In genomic region chr5:131635755-131636479, GRCh38 we compare ENCODE assay signal across 8 cellular contexts. TPM values are rescaled to one million over a fixed set of nuclear protein-coding genes. Genes with fewer than 3 reads are reported as not detected.
A peak's percentile ranks its signal among the peaks of the same experiment; 100 is the strongest.
DNase-seq lines count a peak whose midpoint lies in the region; ATAC-seq and TF ChIP-seq lines count a peak whose summit lies in the region.

No MANE protein-coding gene starts in this region.

- POLR2A ChIA-PET in CD8-positive, alpha-beta T cell (lab: Charles Lee), result interaction anchor here (0.6 to 1.5 kb wide), 10 partner anchors 9 to 464 kb away, joined by 3 to 15 read pairs (median 4); partner anchors contain the start of genes ACSL6 and FNIP1
- POLR2A ChIA-PET in activated CD8-positive, alpha-beta T cell treated with anti-CD3 and anti-CD28 coated beads for 36 hours (lab: Charles Lee), result interaction anchor here (0.9 to 1.4 kb wide), 2 partner anchors 45 to 161 kb away, joined by 3 to 9 read pairs; partner anchors contain the start of gene FNIP1

- no CpG with 5 or more reads among the region's 16 CpGs for WGBS in trophoblast cell (ENCODE audit: extremely low coverage, insufficient coverage, insufficient read length)

- H2BK5ac ChIP-seq in trophoblast cell (ENCODE audit: low read depth, low read length, poor library complexity), result peak overlapping the region; percentile 79

- H3K4me3 Mint-ChIP-seq in CD8-positive, alpha-beta T cell, result peak overlapping the region; percentile 96
- peak overlapping the region; percentile 95 for H3K4me3 Mint-ChIP-seq in activated CD8-positive, alpha-beta T cell treated with anti-CD3 and anti-CD28 coated beads for 36 hours

- no peaks in the 10 kb centered on the region for H3K27me3 ChIP-seq in CD8-positive, alpha-beta T cell (ENCODE audit: insufficient read depth, low read length)
- H3K27me3 ChIP-seq in trophoblast cell (ENCODE audit: insufficient read depth, low read length), result no peaks in the 10 kb centered on the region

- H3K27me3 Mint-ChIP-seq in CD8-positive, alpha-beta T cell (ENCODE audit: low read depth), result no peaks in the 10 kb centered on the region
- no peaks in the 10 kb centered on the region for H3K27me3 Mint-ChIP-seq in activated CD8-positive, alpha-beta T cell treated with anti-CD3 and anti-CD28 coated beads for 36 hours

- peak overlapping the region; percentile 83 for H3K4me3 ChIP-seq in CD8-positive, alpha-beta T cell (ENCODE audit: low read depth, low read length)
- peak overlapping the region; percentile 66 for H3K4me3 ChIP-seq in trophoblast cell (ENCODE audit: low read depth, low read length)

- H3K9me3 ChIP-seq in CD8-positive, alpha-beta T cell (ENCODE audit: low read length), result no peaks in the 10 kb centered on the region
- no peaks in the 10 kb centered on the region for H3K9me3 ChIP-seq in trophoblast cell (ENCODE audit: insufficient read depth, low read depth, low read length)

- CTCF ChIA-PET in CD8-positive, alpha-beta T cell (lab: Charles Lee), result interaction anchor here (0.6 kb wide), 1 partner anchor 47 kb away, joined by 3 read pairs; no protein-coding TSS in a partner anchor
- CTCF ChIA-PET in activated CD8-positive, alpha-beta T cell treated with anti-CD3 and anti-CD28 coated beads for 36 hours (lab: Charles Lee), result interaction anchor here (1.1 kb wide), 2 partner anchors 46 to 161 kb away, joined by 3 to 6 read pairs; partner anchors contain the start of gene FNIP1

- no peak overlapping the region for H2BK12ac ChIP-seq in trophoblast cell (ENCODE audit: low read length)

- peak overlapping the region; percentile 89 for H4K8ac ChIP-seq in trophoblast cell (ENCODE audit: low read depth, low read length)

- peak overlapping the region; percentile 94 for H3K4me2 ChIP-seq in trophoblast cell (ENCODE audit: low read length)

- H4K12ac ChIP-seq in trophoblast cell (ENCODE audit: low read depth, low read length), result peak overlapping the region; percentile 71

- H3K27ac Mint-ChIP-seq in CD8-positive, alpha-beta T cell, result peak overlapping the region; percentile 99
- peak overlapping the region; percentile 89 for H3K27ac Mint-ChIP-seq in activated CD8-positive, alpha-beta T cell treated with anti-CD3 and anti-CD28 coated beads for 36 hours

- H3K4me1 ChIP-seq in CD8-positive, alpha-beta T cell (ENCODE audit: insufficient read depth, low read length), result peaks cover 61% of the 10 kb centered on the region
- no peaks in the 10 kb centered on the region for H3K4me1 ChIP-seq in trophoblast cell (ENCODE audit: control insufficient read depth in 1 of 2, insufficient read depth in 2 of 2, low read length in 2 of 2)

- peak overlapping the region; percentile 76 for H2BK120ac ChIP-seq in trophoblast cell (ENCODE audit: insufficient read depth, low read length, poor library complexity)

- peak overlapping the region; percentile 80 for H3K4ac ChIP-seq in trophoblast cell (ENCODE audit: low read depth, low read length)

- H3K27ac ChIP-seq in CD8-positive, alpha-beta T cell (ENCODE audit: low read depth, low read length), result peak overlapping the region; percentile 98
- H3K27ac ChIP-seq in trophoblast cell (ENCODE audit: low read depth, low read length), result peak overlapping the region; percentile 97

- no peaks in the 10 kb centered on the region for H3K36me3 ChIP-seq in CD8-positive, alpha-beta T cell (ENCODE audit: insufficient read depth, low read length)
- H3K36me3 ChIP-seq in trophoblast cell (ENCODE audit: control insufficient read depth in 1 of 2, insufficient read depth in 2 of 2, low read length in 2 of 2), result no peaks in the 10 kb centered on the region

- H2AFZ ChIP-seq in trophoblast cell (ENCODE audit: insufficient read depth, low read length, poor library complexity), result peak overlapping the region; percentile 68

- H2AK5ac ChIP-seq in trophoblast cell (ENCODE audit: low read length), result peak overlapping the region; percentile 49

- no peak for TF ChIP-seq CTCF in CD8-positive, alpha-beta T cell (IDR thresholded peaks at IDR 0.05)
- no peak for TF ChIP-seq CTCF in activated CD8-positive, alpha-beta T cell treated with anti-CD3 and anti-CD28 coated beads for 36 hours (IDR thresholded peaks at IDR 0.05)

- peaks cover 40% of the 10 kb centered on the region for H3K4me1 Mint-ChIP-seq in CD8-positive, alpha-beta T cell (ENCODE audit: low read depth)
- peaks cover 22% of the 10 kb centered on the region for H3K4me1 Mint-ChIP-seq in activated CD8-positive, alpha-beta T cell treated with anti-CD3 and anti-CD28 coated beads for 36 hours (ENCODE audit: low read depth)

- peak overlapping the region; percentile 76 for H3K14ac ChIP-seq in trophoblast cell (ENCODE audit: low read length)

- peaks cover 11% of the 10 kb centered on the region for H3K79me2 ChIP-seq in trophoblast cell (ENCODE audit: control insufficient read depth, insufficient read depth, low read length, poor library complexity)

- peak; percentile 5 for ATAC-seq in CD8-positive, alpha-beta T cell
- ATAC-seq in HG03354 (IDR thresholded peaks at IDR 0.05; ENCODE audit: poor library complexity, severe bottlenecking, unreplicated experiment) (peak; percentile 0), HG03139 (IDR thresholded peaks at IDR 0.05; ENCODE audit: unreplicated experiment) (no peak), GM21737 (IDR thresholded peaks at IDR 0.05; ENCODE audit: unreplicated experiment) (no peak)
- no peak for ATAC-seq in activated CD8-positive, alpha-beta T cell treated with anti-CD3 and anti-CD28 coated beads for 36 hours

- H3K36me3 Mint-ChIP-seq in CD8-positive, alpha-beta T cell, result peaks cover 14% of the 10 kb centered on the region
- H3K36me3 Mint-ChIP-seq in activated CD8-positive, alpha-beta T cell treated with anti-CD3 and anti-CD28 coated beads for 36 hours (ENCODE audit: low read depth), result peaks cover 3% of the 10 kb centered on the region

- DNase-seq in CD8-positive, alpha-beta T cell, result no peak
- DNase-seq in activated CD8-positive, alpha-beta T cell treated with anti-CD3 and anti-CD28 coated beads for 36 hours, result peak; percentile 17
- DNase-seq in germinal center (ENCODE audit: low spot score) (peak; percentile 14), trophoblast cell (peak in 1 of 2 donors; percentile 90), KG1 (lab: John Stamatoyannopoulos, UW) (no peak)

- H3K79me1 ChIP-seq in trophoblast cell (ENCODE audit: low read length), result peaks cover 11% of the 10 kb centered on the region

- H3K23ac ChIP-seq in trophoblast cell (ENCODE audit: low read length), result no peak overlapping the region

- peak overlapping the region; percentile 72 for H3K18ac ChIP-seq in trophoblast cell (ENCODE audit: low read length)

- no peaks in the 10 kb centered on the region for H3K9me3 Mint-ChIP-seq in CD8-positive, alpha-beta T cell
- no peaks in the 10 kb centered on the region for H3K9me3 Mint-ChIP-seq in activated CD8-positive, alpha-beta T cell treated with anti-CD3 and anti-CD28 coated beads for 36 hours

- peak overlapping the region; percentile 46 for H3K9ac ChIP-seq in trophoblast cell (ENCODE audit: low read length)

- peak overlapping the region; percentile 72 for H4K91ac ChIP-seq in trophoblast cell (ENCODE audit: low read depth, low read length)

- intact Hi-C loops in CD8-positive, alpha-beta T cell (cut with DNase I, micrococcal nuclease), result loop anchor here (1.0 to 10.0 kb wide), 7 partner anchors 41 to 1419 kb away; partner anchors contain the start of genes FNIP1 (in 2 of the 2), HSPA4 (in 1 of the 2), IRF1 (in 1 of the 2) and KIF3A (in 1 of the 2)
- intact Hi-C loops in activated CD8-positive, alpha-beta T cell treated with anti-CD3 and anti-CD28 coated beads for 36 hours (cut with micrococcal nuclease), result loop anchor here (5.0 kb wide), 1 partner anchor 161 kb away; the partner anchor contains the start of gene FNIP1

RNA-seq across cellular contexts. Expression of gene RAPGEF6, which starts 0.9 kb away (rescaled TPM):
- 10 to 100 TPM; 64.3 to 71.7 TPM for total RNA-seq in CD8-positive, alpha-beta T cell
- total RNA-seq in activated CD8-positive, alpha-beta T cell treated with anti-CD3 and anti-CD28 coated beads for 36 hours, result 10 to 100 TPM; 27.0 to 34.1 TPM
- 5.7 and 5.9 TPM in 2 replicates for polyA plus RNA-seq in trophoblast cell (2013)

Comparison
In these comparisons a context has a peak if more than half of its experiments do, and no peak if none do; other contexts are left out.
1. ATAC-seq: peak in CD8-positive, alpha-beta T cell (single experiment) and HG03354 (single experiment); none in activated CD8-positive, alpha-beta T cell treated with anti-CD3 and anti-CD28 coated beads for 36 hours (single experiment), HG03139 (single experiment) and GM21737 (single experiment).
2. DNase-seq: peak in activated CD8-positive, alpha-beta T cell treated with anti-CD3 and anti-CD28 coated beads for 36 hours (single experiment) and germinal center (single experiment); none in CD8-positive, alpha-beta T cell (0 of 7) and KG1 (single experiment).